Comparison of ENCODE assay signal across 8 cellular contexts in the genomic region with DNA sequence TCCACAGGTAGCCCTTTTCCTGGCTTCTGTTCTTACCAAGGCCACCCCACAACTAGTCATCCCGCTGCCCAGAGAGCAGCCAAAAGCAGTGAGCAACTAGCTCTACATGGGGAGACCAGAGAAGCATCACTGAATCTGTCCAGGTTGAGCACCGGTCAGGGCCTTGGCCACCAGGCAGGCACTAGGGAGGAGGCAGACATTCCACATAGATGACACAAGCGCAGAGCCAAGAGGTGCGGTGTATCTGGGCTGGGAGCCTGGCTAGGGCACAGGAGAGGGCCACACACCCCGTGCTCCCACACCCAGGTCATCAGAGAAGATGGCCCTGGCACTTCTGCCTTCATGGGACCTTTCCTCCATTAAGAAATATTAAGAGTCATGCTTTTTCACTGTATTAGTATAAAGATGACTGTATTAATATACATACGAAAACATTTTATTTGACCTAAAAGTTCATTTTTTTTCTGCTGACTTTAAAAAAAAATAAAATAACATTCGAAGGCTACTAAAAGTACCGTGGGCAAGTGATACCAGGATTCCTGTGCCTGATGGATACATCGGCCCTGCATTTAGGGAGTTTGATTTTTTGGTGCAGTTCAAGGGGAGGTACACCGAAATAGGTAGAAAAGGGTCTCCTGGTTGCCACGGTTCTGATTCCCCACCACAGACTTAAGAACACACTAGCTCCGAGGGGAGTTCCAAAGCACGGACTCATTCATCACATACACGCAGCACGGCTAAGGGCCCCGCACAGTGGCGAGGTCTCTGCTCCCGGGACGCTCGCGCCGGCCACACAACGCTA. TPM values are rescaled to one million over a fixed set of nuclear protein-coding genes. Genes with fewer than 3 reads are reported as not detected.
DNase-seq lines count a peak whose midpoint lies in the region; ATAC-seq and TF ChIP-seq lines count a peak whose summit lies in the region.

No MANE protein-coding gene starts in this region.

- peak overlapping the region; percentile 90 to 99 (median 95) for H3K4me2 ChIP-seq in BLaER1 treated with 17β-estradiol and CSF1 and Interleukin-3, amounts not matched to agents 10 nM and 100 nM
- H3K4me2 ChIP-seq in fibroblast of lung (ENCODE audit: extremely low read depth, insufficient read depth, low read length), result peak overlapping the region; percentile 95

- peak overlapping the region; percentile 66 to 95 (median 91); a peak in 21 of 22 replicates for H3K27ac ChIP-seq in BLaER1 treated with 17β-estradiol and CSF1 and Interleukin-3, amounts not matched to agents 10 nM and 100 nM
- peak overlapping the region; percentile 57; the same call in 1 of the 2 replicates for H3K27ac ChIP-seq in HEK293 (ENCODE audit: extremely low read depth, low read depth, low read length)
- H3K27ac ChIP-seq in VCaP, result peak overlapping the region; percentile 95
- H3K27ac ChIP-seq in fibroblast of lung (ENCODE audit: insufficient read depth, low read length), result peak overlapping the region; percentile 57

- ATAC-seq in HG03025 (IDR thresholded peaks at IDR 0.05; ENCODE audit: low FRiP score, unreplicated experiment) (no peak), GM18868 (IDR thresholded peaks at IDR 0.05; ENCODE audit: unreplicated experiment) (no peak), GM18873 (IDR thresholded peaks at IDR 0.05; ENCODE audit: low FRiP score, unreplicated experiment) (no peak)

- POLR2A ChIA-PET in HEK293 (lab: Yijun Ruan, JAX), result interaction anchor here (0.9 to 3.2 kb wide), 5 partner anchors 10 to 58 kb away, joined by 3 to 34 read pairs (median 6); a partner anchor contains a TSS

- peaks cover 53 to 60% (median 57%) of the 10 kb centered on the region in 11 experiments for H4K20me1 ChIP-seq in BLaER1 treated with 17β-estradiol and CSF1 and Interleukin-3, amounts not matched to agents 10 nM and 100 nM
- H4K20me1 ChIP-seq in fibroblast of lung (ENCODE audit: control insufficient read depth, extremely low read depth, insufficient read depth, low read length), result peaks cover 2% of the 10 kb centered on the region

- H3K27me3 ChIP-seq in BLaER1 treated with 17β-estradiol and CSF1 and Interleukin-3, amounts not matched to agents 10 nM and 100 nM, result no peaks in the 10 kb centered on the region
- H3K27me3 ChIP-seq in fibroblast of lung (ENCODE audit: control insufficient read depth, insufficient read depth, low read length) (no peaks in the 10 kb centered on the region), neuron (ENCODE audit: insufficient read depth, low read length) (no peaks in the 10 kb centered on the region)

- TF ChIP-seq CTCF in HEK293 (tag by site-specific recombination; IDR thresholded peaks at IDR 0.05) (0 out of 2 replicates have a peak, but pooled peaks have one; percentile 37), VCaP (conservative IDR thresholded peaks at IDR 0.05) (no peak), fibroblast of lung (conservative IDR thresholded peaks at IDR 0.05 in 1 of 2, IDR thresholded peaks at IDR 0.05 in 1 of 2; ENCODE audit: low read depth in 1 of 2, low read length in 2 of 2) (no peak)

- peak overlapping the region; percentile 70 to 90 (median 89) for H3K4me3 ChIP-seq in BLaER1 treated with 17β-estradiol and CSF1 and Interleukin-3, amounts not matched to agents 10 nM and 100 nM
- H3K4me3 ChIP-seq in HEK293 (ENCODE audit: low read depth, low read length) (peak overlapping the region; percentile 94), fibroblast of lung (replicated peaks in 1 of 4; ENCODE audit: control extremely low read depth in 1 of 4, insufficient read depth in 1 of 4, low read depth in 3 of 4, low read length in 4 of 4) (peak overlapping the region; percentile 46 to 88 (median 84)), neuron (ENCODE audit: low read length) (peak overlapping the region; percentile 86)

- H2AFZ ChIP-seq in fibroblast of lung (ENCODE audit: low read length) (no peak overlapping the region), neuron (ENCODE audit: low read depth, low read length) (no peak overlapping the region)

- peak in 1 of 2 donors; percentile 67 for DNase-seq in fibroblast of lung (ENCODE audit: low read depth in 2 of 2)

- peak overlapping the region; percentile 81 to 96 (median 93) for H3K9ac ChIP-seq in BLaER1 treated with 17β-estradiol and CSF1 and Interleukin-3, amounts not matched to agents 10 nM and 100 nM
- H3K9ac ChIP-seq in fibroblast of lung (ENCODE audit: insufficient read depth, low read length), result peak overlapping the region; percentile 84

- peaks cover 57 to 67% (median 62%) of the 10 kb centered on the region in 10 experiments for H3K4me1 ChIP-seq in BLaER1 treated with 17β-estradiol and CSF1 and Interleukin-3, amounts not matched to agents 10 nM and 100 nM
- H3K4me1 ChIP-seq in HEK293 (ENCODE audit: control insufficient read depth, insufficient read depth, low read length), result no peaks in the 10 kb centered on the region
- peaks cover 4% of the 10 kb centered on the region for H3K4me1 ChIP-seq in fibroblast of lung (ENCODE audit: control insufficient read depth, extremely low read depth, insufficient read depth, low read length)
- peaks cover 22% of the 10 kb centered on the region for H3K4me1 ChIP-seq in neuron (ENCODE audit: insufficient read depth, low read length)

- no peaks in the 10 kb centered on the region for H3K9me3 ChIP-seq in BLaER1 treated with 17β-estradiol and CSF1 and Interleukin-3, amounts not matched to agents 10 nM and 100 nM (replicated peaks in 1 of 11)
- H3K9me3 ChIP-seq in HEK293 (ENCODE audit: control insufficient read depth, insufficient read depth, low read depth, low read length) (no peaks in the 10 kb centered on the region), fibroblast of lung (ENCODE audit: control insufficient read depth, insufficient read depth, low read depth, low read length) (no peaks in the 10 kb centered on the region), neuron (ENCODE audit: low read length) (no peaks in the 10 kb centered on the region)

- CTCF ChIA-PET in HEK293 (lab: Yijun Ruan, JAX), result interaction anchor here (0.7 to 1.8 kb wide), 3 partner anchors 10 to 212 kb away, joined by 3 to 4 read pairs (median 4); no protein-coding TSS in a partner anchor

- peaks cover 3 to 44% (median 17%) of the 10 kb centered on the region in 11 experiments; a peak in 12 of 22 replicates for H3K36me3 ChIP-seq in BLaER1 treated with 17β-estradiol and CSF1 and Interleukin-3, amounts not matched to agents 10 nM and 100 nM
- H3K36me3 ChIP-seq in HEK293 (ENCODE audit: control insufficient read depth in 2 of 2, insufficient read depth in 1 of 2, low read length in 2 of 2) (peaks cover 0 to 32% of the 10 kb centered on the region in 2 experiments; a peak in 1 of 3 replicates), fibroblast of lung (ENCODE audit: control insufficient read depth, insufficient read depth, low read length) (peaks cover 6% of the 10 kb centered on the region), neuron (ENCODE audit: insufficient read depth, low read length) (peaks cover 5% of the 10 kb centered on the region)

- peaks cover 55% of the 10 kb centered on the region for H3K79me2 ChIP-seq in fibroblast of lung (ENCODE audit: control insufficient read depth, insufficient read depth, low read length)

TF ChIP-seq in HEK293, 187 proteins besides CTCF, POLR2A, EP300 and RAD21:
- no peak for TF ChIP-seq ZNF548 (tag by site-specific recombination; IDR thresholded peaks at IDR 0.05)
- TF ChIP-seq GLIS2 (tag by site-specific recombination; IDR thresholded peaks at IDR 0.05), result 0 out of 2 replicates have a peak, but pooled peaks have one; percentile 28
- no peak for TF ChIP-seq MEIS1 (CRISPR knock-in tag; IDR thresholded peaks at IDR 0.05; ENCODE audit: borderline replicate concordance)
- peak; percentile 30; the same call in 1 of the 2 replicates for TF ChIP-seq BCL11A (tag by site-specific recombination; IDR thresholded peaks at IDR 0.05; ENCODE audit: low read depth)
- TF ChIP-seq SCRT2 (tag by site-specific recombination; IDR thresholded peaks at IDR 0.05), result peak; percentile 33; the same call in 1 of the 2 replicates
- peak; percentile 62; the same call in 1 of the 2 replicates for TF ChIP-seq ZBTB8A (tag by site-specific recombination; IDR thresholded peaks at IDR 0.05)
- peak; percentile 56 for TF ChIP-seq ZBTB17 (tag by site-specific recombination; IDR thresholded peaks at IDR 0.05)
- peak; percentile 78 for TF ChIP-seq GLIS1 (tag by site-specific recombination; IDR thresholded peaks at IDR 0.05)
- peak; percentile 15; the same call in 1 of the 2 replicates for TF ChIP-seq KLF1 (tag by site-specific recombination; IDR thresholded peaks at IDR 0.05)

RNA-seq across cellular contexts. Expression of a gene that starts 1.2 kb away (rescaled TPM):
- 36.2 and 39.5 TPM in 2 replicates for total RNA-seq in fibroblast of lung
- polyA plus RNA-seq in fibroblast of lung, result 34.3 and 41.5 TPM in 2 replicates
- 35.2 and 35.7 TPM in 2 replicates for polyA plus RNA-seq in fibroblast of lung (2012)
- 99.5 and 137 TPM in 2 replicates for polyA minus RNA-seq in fibroblast of lung (ENCODE audit: low replicate concordance)

RNA-seq across cellular contexts. Expression of a gene that starts 10.1 kb away (rescaled TPM):
- not detected in 2 replicates for total RNA-seq in fibroblast of lung
- polyA plus RNA-seq in fibroblast of lung, result not detected in 2 replicates
- not detected in 2 replicates for polyA plus RNA-seq in fibroblast of lung (2012)
- not detected in 2 replicates for polyA minus RNA-seq in fibroblast of lung (ENCODE audit: low replicate concordance)

RNA-seq across cellular contexts. Expression of a gene that starts 23.4 kb away (rescaled TPM):
- total RNA-seq in fibroblast of lung, result 5.4 and 6.2 TPM in 2 replicates
- 7.5 and 9.5 TPM in 2 replicates for polyA plus RNA-seq in fibroblast of lung
- 10.5 and 15.1 TPM in 2 replicates for polyA plus RNA-seq in fibroblast of lung (2012)
- polyA minus RNA-seq in fibroblast of lung (ENCODE audit: low replicate concordance), result 6.1 and 6.8 TPM in 2 replicates

RNA-seq across cellular contexts. Expression of a gene that starts 29.1 kb away (rescaled TPM):
- total RNA-seq in fibroblast of lung, result not detected in 2 replicates
- polyA plus RNA-seq in fibroblast of lung, result not detected in 2 replicates
- polyA plus RNA-seq in fibroblast of lung (2012), result not detected in 2 replicates
- not detected in 2 replicates for polyA minus RNA-seq in fibroblast of lung (ENCODE audit: low replicate concordance)

RNA-seq across cellular contexts. Expression of a gene that starts 57.5 kb away (rescaled TPM):
- 72.2 and 161 TPM in 2 replicates for total RNA-seq in fibroblast of lung
- polyA plus RNA-seq in fibroblast of lung, result 44.3 and 56.1 TPM in 2 replicates
- 128 and 154 TPM in 2 replicates for polyA plus RNA-seq in fibroblast of lung (2012)
- polyA minus RNA-seq in fibroblast of lung (ENCODE audit: low replicate concordance), result 154 and 206 TPM in 2 replicates
